14 cellular contexts compared by ENCODE assay signal in genomic region chr20:21105429-21106170, GRCh38. TPM values are rescaled to one million over a fixed set of nuclear protein-coding genes. Genes with fewer than 3 reads are reported as not detected.
DNase-seq lines count a peak whose midpoint lies in the region; ATAC-seq and TF ChIP-seq lines count a peak whose summit lies in the region.
"Had no signal": no experiment of that assay in that cellular context is flagged by ENCODE, and none has a peak within 500 bp of the region (broad histone marks: within the 10 kb centered on the region; RNA-seq: fewer than 3 reads in every experiment).

No MANE protein-coding gene starts in this region.

- H3K4me3 ChIP-seq in left ventricle myocardium inferior (peak overlapping the region; percentile 45), heart right ventricle (peak overlapping the region in 4 of 10 donors; percentile 3 to 18 (median 6)), lower leg skin (ENCODE audit: low read depth, poor library complexity, severe bottlenecking) (peak overlapping the region; percentile 1), urinary bladder (ENCODE audit: low read depth, low read length) (peak overlapping the region; percentile 4), esophagus squamous epithelium (peak overlapping the region in 2 of 4 donors; percentile 17 to 44)
- H3K4me3 ChIP-seq: body of pancreas, mucosa of descending colon had no signal

- peaks cover 67% of the 10 kb centered on the region for H3K27me3 Mint-ChIP-seq in activated CD8-positive, alpha-beta T cell treated with anti-CD3 and anti-CD28 coated beads for 36 hours

- 1 to 2% methylated on average over 39 to 50 of the region's 50 CpGs for WGBS in heart right ventricle, 2 donors
- 1 to 3% methylated on average over 33 to 37 of the region's 50 CpGs for WGBS in lower leg skin, 2 donors
- 3% methylated on average over 50 of the region's 50 CpGs for WGBS in urinary bladder
- WGBS in esophagus squamous epithelium, 2 donors = 13% methylated on average over 3 of the region's 50 CpGs; no CpG with 5 or more reads in 1 of the 2 donors

- H3K9me3 Mint-ChIP-seq in activated CD8-positive, alpha-beta T cell treated with anti-CD3 and anti-CD28 coated beads for 36 hours = no peaks in the 10 kb centered on the region

- H3K36me3 Mint-ChIP-seq in activated CD8-positive, alpha-beta T cell treated with anti-CD3 and anti-CD28 coated beads for 36 hours (ENCODE audit: low read depth) = peaks cover 1% of the 10 kb centered on the region

- POLR2A ChIA-PET in activated CD8-positive, alpha-beta T cell treated with anti-CD3 and anti-CD28 coated beads for 36 hours (lab: Charles Lee) = no interaction called here

- CTCF ChIA-PET in activated CD8-positive, alpha-beta T cell treated with anti-CD3 and anti-CD28 coated beads for 36 hours (lab: Charles Lee) = interaction anchor here (0.8 to 1.3 kb wide), 3 partner anchors 130 to 400 kb away, joined by 3 read pairs; no protein-coding TSS in a partner anchor

- peaks cover 44% of the 10 kb centered on the region for H3K4me1 ChIP-seq in left ventricle myocardium inferior
- H3K4me1 ChIP-seq in heart right ventricle = peaks cover 2 to 44% (median 39%) of the 10 kb centered on the region in 9 donors
- peaks cover 3% of the 10 kb centered on the region for H3K4me1 ChIP-seq in urinary bladder (ENCODE audit: insufficient read depth)
- peaks cover 35 to 49% (median 42%) of the 10 kb centered on the region in 3 donors for H3K4me1 ChIP-seq in esophagus squamous epithelium

- intact Hi-C loops in left ventricle myocardium inferior (cut with micrococcal nuclease) (no loop called here), heart right ventricle (cut with DNase I) (no loop called here), lower leg skin (cut with DNase I; ENCODE audit: low total_unique reads) (no loop called here), esophagus squamous epithelium (cut with DNase I) (no loop called here)
- intact Hi-C loops in activated CD8-positive, alpha-beta T cell treated with anti-CD3 and anti-CD28 coated beads for 36 hours (cut with micrococcal nuclease) = loop anchor here (10.0 kb wide), 2 partner anchors 409 to 1469 kb away; partner anchors contain the start of gene NKX2-2

- H3K36me3 ChIP-seq in left ventricle myocardium inferior = no peaks in the 10 kb centered on the region
- no peaks in the 10 kb centered on the region for H3K36me3 ChIP-seq in heart right ventricle
- no peaks in the 10 kb centered on the region for H3K36me3 ChIP-seq in urinary bladder (ENCODE audit: insufficient read depth)
- H3K36me3 ChIP-seq in esophagus squamous epithelium = no peaks in the 10 kb centered on the region

- TF ChIP-seq CTCF in left ventricle myocardium inferior (IDR thresholded peaks at IDR 0.05; ENCODE audit: borderline replicate concordance) (no peak), heart right ventricle (IDR thresholded peaks at IDR 0.05) (no peak), lower leg skin (IDR thresholded peaks at IDR 0.05) (no peak), esophagus squamous epithelium (IDR thresholded peaks at IDR 0.05) (no peak)
- TF ChIP-seq CTCF in activated CD8-positive, alpha-beta T cell treated with anti-CD3 and anti-CD28 coated beads for 36 hours (IDR thresholded peaks at IDR 0.05) = no peak

- H3K27ac ChIP-seq in left ventricle myocardium inferior (replicated peaks) (no peak overlapping the region), heart right ventricle (no peak overlapping the region), urinary bladder (ENCODE audit: low read depth) (no peak overlapping the region), esophagus squamous epithelium (no peak overlapping the region)
- H3K27ac ChIP-seq: body of pancreas had no signal

- peak overlapping the region; percentile 24 for H3K4me3 Mint-ChIP-seq in activated CD8-positive, alpha-beta T cell treated with anti-CD3 and anti-CD28 coated beads for 36 hours

- no peak for DNase-seq in left ventricle myocardium inferior
- no peak for DNase-seq in heart right ventricle
- DNase-seq in activated CD8-positive, alpha-beta T cell treated with anti-CD3 and anti-CD28 coated beads for 36 hours = peak; percentile 25
- no peak for DNase-seq in lower leg skin (ENCODE audit: low spot score in 2 of 2)
- no peak for DNase-seq in SHP77 treated with DMSO at 0.1 percent for 48 hours (lab: John Stamatoyannopoulos, UW)
- DNase-seq in DMS79 treated with DMSO at 0.1 percent for 48 hours (lab: John Stamatoyannopoulos, UW) = no peak
- DNase-seq in esophagus squamous epithelium (lab: John Stamatoyannopoulos, UW) = no peak
- DNase-seq: activated CD4-positive, CD25-positive, alpha-beta regulatory T cell treated with anti-CD3 and anti-CD28 coated beads, Interleukin-2, amount 50 U/mL, for 72 hours; body of pancreas; CD4-positive, alpha-beta memory T cell; mucosa of descending colon; NCI-H1048 had no signal

- peaks cover 24% of the 10 kb centered on the region for H3K4me1 Mint-ChIP-seq in activated CD8-positive, alpha-beta T cell treated with anti-CD3 and anti-CD28 coated beads for 36 hours (ENCODE audit: low read depth)

- H3K27ac Mint-ChIP-seq in activated CD8-positive, alpha-beta T cell treated with anti-CD3 and anti-CD28 coated beads for 36 hours = no peak overlapping the region

- ATAC-seq in heart right ventricle = no peak
- no peak for ATAC-seq in activated CD8-positive, alpha-beta T cell treated with anti-CD3 and anti-CD28 coated beads for 36 hours
- ATAC-seq: body of pancreas, mucosa of descending colon had no signal

- H3K9me3 ChIP-seq in left ventricle myocardium inferior (replicated peaks) = no peaks in the 10 kb centered on the region
- H3K9me3 ChIP-seq in heart right ventricle = no peaks in the 10 kb centered on the region
- no peaks in the 10 kb centered on the region for H3K9me3 ChIP-seq in esophagus squamous epithelium
- H3K9me3 ChIP-seq: body of pancreas, mucosa of descending colon had no signal

- H3K27me3 ChIP-seq in left ventricle myocardium inferior (ENCODE audit: low read depth) (peaks cover 100% of the 10 kb centered on the region), heart right ventricle (peaks cover 44 to 100% (median 94%) of the 10 kb centered on the region in 7 donors), esophagus squamous epithelium (peaks cover 30 to 96% (median 53%) of the 10 kb centered on the region in 4 donors)

- TF ChIP-seq POLR2A in lower leg skin (IDR thresholded peaks at IDR 0.05) (no peak), esophagus squamous epithelium (IDR thresholded peaks at IDR 0.05) (no peak)

RNA-seq across cellular contexts. Expression of gene LINC00237, which starts 0.6 kb away (rescaled TPM):
- total RNA-seq in left ventricle myocardium inferior (not detected), heart right ventricle (not detected), lower leg skin (under 1 TPM in 1 of 4 donors, not detected in 3; 0.32 TPM), urinary bladder (not detected), esophagus squamous epithelium (not detected)
- polyA plus RNA-seq in heart right ventricle (not detected), urinary bladder (not detected)
- not detected for total RNA-seq in activated CD8-positive, alpha-beta T cell treated with anti-CD3 and anti-CD28 coated beads for 36 hours
- total RNA-seq: body of pancreas; CD4-positive, alpha-beta memory T cell; mucosa of descending colon had no signal
- polyA plus RNA-seq: CD4-positive, alpha-beta memory T cell; thymus had no signal

RNA-seq across cellular contexts. Expression of gene KIZ, which starts 20.3 kb away (rescaled TPM):
- total RNA-seq in left ventricle myocardium inferior (42.3 TPM), heart right ventricle (10 to 100 TPM; 16.8 to 38.2 (median 26.5) TPM), lower leg skin (10 to 100 TPM; 17.8 to 25.0 (median 23.0) TPM), urinary bladder (32.9 TPM), esophagus squamous epithelium (10 to 100 TPM in 1 of 4 donors, 1 to 10 TPM in 3; 2.2 to 15.3 (median 9.1) TPM)
- polyA plus RNA-seq in heart right ventricle (10 to 100 TPM in 1 of 2 donors, 1 to 10 TPM in 1; 8.3 to 33.9 TPM), urinary bladder (38.1 TPM)
- total RNA-seq in activated CD8-positive, alpha-beta T cell treated with anti-CD3 and anti-CD28 coated beads for 36 hours = 10 to 100 TPM; 13.1 to 13.2 TPM
